12 cellular contexts compared by ENCODE assay signal in genomic region chr22:39967996-39968968, GRCh38. TPM values are rescaled to one million over a fixed set of nuclear protein-coding genes. Genes with fewer than 3 reads are reported as not detected.
DNase-seq lines count a peak whose midpoint lies in the region; ATAC-seq and TF ChIP-seq lines count a peak whose summit lies in the region.
"Had no signal": no experiment of that assay in that cellular context is flagged by ENCODE, and none has a peak within 500 bp of the region (broad histone marks: within the 10 kb centered on the region; RNA-seq: fewer than 3 reads in every experiment).

No MANE protein-coding gene starts in this region.

- peak overlapping the region; percentile 33 for H2AFZ ChIP-seq in IMR-90 (replicated peaks; ENCODE audit: low read length, poor library complexity)

- no peak overlapping the region for H3K23ac ChIP-seq in IMR-90 (ENCODE audit: low read depth, low read length)

- H3K4me1 ChIP-seq in IMR-90 (ENCODE audit: control insufficient read depth, insufficient read depth, low read length) (no peaks in the 10 kb centered on the region), left ventricle myocardium inferior (peaks cover 22% of the 10 kb centered on the region), gastrocnemius medialis (peaks cover 0 to 7% of the 10 kb centered on the region in 2 donors), tibial artery (peaks cover 0 to 11% (median 0%) of the 10 kb centered on the region in 4 donors)
- H3K4me1 ChIP-seq: lower lobe of right lung had no signal

- H3K18ac ChIP-seq in IMR-90 (ENCODE audit: low read depth, low read length), result no peak overlapping the region

- BruUV-seq in IMR-90 (replicated peaks; lab: Mats Ljungman, UMichigan), result no TSS peak

- in situ Hi-C loops in IMR-90 (cut with MboI; ENCODE audit: low sequenced_read_pairs) (no loop called here), astrocyte of the spinal cord (cut with HindIII; ENCODE audit: low sequenced_read_pairs) (no loop called here), gastrocnemius medialis (cut with MboI; ENCODE audit: low sequenced_read_pairs in 4 of 4) (no loop called here)

- no peaks in the 10 kb centered on the region for H3K36me3 ChIP-seq in IMR-90 (ENCODE audit: control insufficient read depth, insufficient read depth, low read length)
- H3K36me3 ChIP-seq in left ventricle myocardium inferior, result no peaks in the 10 kb centered on the region
- no peaks in the 10 kb centered on the region for H3K36me3 ChIP-seq in gastrocnemius medialis
- no peaks in the 10 kb centered on the region for H3K36me3 ChIP-seq in tibial artery
- H3K36me3 ChIP-seq: lower lobe of right lung had no signal

- 34% methylated on average over 9 of the region's 20 CpGs; no CpG with 5 or more reads in 1 of the 2 experiments for WGBS in IMR-90 (ENCODE audit: extremely low coverage in 2 of 2, insufficient read length in 1 of 2), 2 experiments

- no peak overlapping the region for H2BK20ac ChIP-seq in IMR-90 (ENCODE audit: low read depth, low read length)

- H2BK15ac ChIP-seq in IMR-90 (ENCODE audit: low read depth, low read length), result no peak overlapping the region

- TF ChIP-seq CTCF in IMR-90 (conservative IDR thresholded peaks at IDR 0.05; ENCODE audit: low read depth, low read length), result no peak
- no peak for TF ChIP-seq CTCF in astrocyte of the spinal cord (IDR thresholded peaks at IDR 0.05; ENCODE audit: low read depth, low read length)
- TF ChIP-seq CTCF in left ventricle myocardium inferior (IDR thresholded peaks at IDR 0.05; ENCODE audit: borderline replicate concordance), result no peak
- TF ChIP-seq CTCF in gastrocnemius medialis (IDR thresholded peaks at IDR 0.05 in 4 of 5, conservative IDR thresholded peaks at IDR 0.05 in 1 of 5), result no peak
- TF ChIP-seq CTCF in tibial artery (IDR thresholded peaks at IDR 0.05), result no peak

- H3K27ac ChIP-seq in IMR-90 (ENCODE audit: insufficient read depth, low read length), result no peak overlapping the region
- peak overlapping the region; percentile 57 for H3K27ac ChIP-seq in left ventricle myocardium inferior (replicated peaks)
- H3K27ac ChIP-seq in gastrocnemius medialis, result peak overlapping the region in 2 of 4 donors; percentile 37 to 43
- H3K27ac ChIP-seq in tibial artery, result no peak overlapping the region
- H3K27ac ChIP-seq: lower lobe of right lung, SK-N-MC had no signal

- no peak overlapping the region for H4K8ac ChIP-seq in IMR-90 (ENCODE audit: low read depth in 2 of 2, low read length in 2 of 2)

- no peak for TF ChIP-seq RAD21 in IMR-90 (IDR thresholded peaks at IDR 0.05; ENCODE audit: low read length)

- H3K27me3 ChIP-seq in IMR-90 (ENCODE audit: control insufficient read depth, insufficient read depth, low read length), result peaks cover 30% of the 10 kb centered on the region
- H3K27me3 ChIP-seq in left ventricle myocardium inferior (ENCODE audit: low read depth), result peaks cover 13% of the 10 kb centered on the region
- H3K27me3 ChIP-seq in gastrocnemius medialis, result peaks cover 8 to 15% (median 12%) of the 10 kb centered on the region in 3 donors
- H3K27me3 ChIP-seq in tibial artery, result peaks cover 0 to 60% of the 10 kb centered on the region in 2 donors

- POLR2A ChIA-PET in IMR-90 (lab: Charles Lee; ENCODE audit: unreplicated experiment), result no interaction called here

- H4K91ac ChIP-seq in IMR-90 (ENCODE audit: insufficient read depth, low read depth, low read length), result no peak overlapping the region

- intact Hi-C loops in IMR-90 (cut with micrococcal nuclease), result no loop called here
- intact Hi-C loops in left ventricle myocardium inferior (cut with micrococcal nuclease), result no loop called here
- intact Hi-C loops in gastrocnemius medialis (cut with DNase I; ENCODE audit: low total_unique reads), result no loop called here
- intact Hi-C loops in tibial artery (cut with DNase I; ENCODE audit: low total_unique reads), result no loop called here

- H3K14ac ChIP-seq in IMR-90 (replicated peaks; ENCODE audit: low read depth, low read length), result no peak overlapping the region

- no peak overlapping the region for H4K5ac ChIP-seq in IMR-90 (ENCODE audit: low read depth, low read length)

- peak overlapping the region; percentile 45 for H2AK9ac ChIP-seq in IMR-90 (replicated peaks; ENCODE audit: low read depth, low read length, poor library complexity)

- no peaks in the 10 kb centered on the region for H3K79me1 ChIP-seq in IMR-90 (ENCODE audit: low read depth in 1 of 2, low read length in 2 of 2)

- dilution Hi-C loops in IMR-90 (cut with HindIII; ENCODE audit: low sequenced_read_pairs, unreplicated experiment), result no loop called here

- H3K9me1 ChIP-seq in IMR-90 (ENCODE audit: insufficient read depth, low read length), result no peaks in the 10 kb centered on the region

- no peaks in the 10 kb centered on the region for H3K9me3 ChIP-seq in IMR-90 (ENCODE audit: control insufficient read depth, insufficient read depth, low read length)
- no peaks in the 10 kb centered on the region for H3K9me3 ChIP-seq in left ventricle myocardium inferior (replicated peaks)
- H3K9me3 ChIP-seq in gastrocnemius medialis, result no peaks in the 10 kb centered on the region
- no peaks in the 10 kb centered on the region for H3K9me3 ChIP-seq in tibial artery
- H3K9me3 ChIP-seq: lower lobe of right lung had no signal

- H3K56ac ChIP-seq in IMR-90 (ENCODE audit: extremely low read depth, insufficient read depth, low read length), result no peak overlapping the region

- H2BK5ac ChIP-seq in IMR-90 (ENCODE audit: low read depth, low read length, poor library complexity, severe bottlenecking), result no peak overlapping the region

- CTCF ChIA-PET in IMR-90 (lab: Yijun Ruan, JAX), result no interaction called here

- ATAC-seq in IMR-90 (ENCODE audit: low read depth) (no peak), gastrocnemius medialis (peak; percentile 68 to 87), GM18858 (IDR thresholded peaks at IDR 0.05; ENCODE audit: unreplicated experiment) (no peak)
- ATAC-seq: lower lobe of right lung had no signal

- no peak overlapping the region for H2BK120ac ChIP-seq in IMR-90 (ENCODE audit: low read depth, low read length)

- H3K9ac ChIP-seq in IMR-90 (ENCODE audit: low read depth, low read length), result no peak overlapping the region

- H4K20me1 ChIP-seq in IMR-90 (ENCODE audit: insufficient read depth, low read length), result no peaks in the 10 kb centered on the region

- no peak overlapping the region for H2AK5ac ChIP-seq in IMR-90 (ENCODE audit: low read depth, low read length)

- no peak for TF ChIP-seq POLR2A in IMR-90 (IDR thresholded peaks at IDR 0.05; ENCODE audit: low read depth, low read length)
- TF ChIP-seq POLR2A in gastrocnemius medialis (IDR thresholded peaks at IDR 0.05), result no peak

- no peak for DNase-seq in IMR-90
- peak; percentile 13 for DNase-seq in astrocyte of the spinal cord (ENCODE audit: low read depth, low spot score)
- DNase-seq in left ventricle myocardium inferior, result peak; percentile 37
- peak in 1 of 2 donors; percentile 14 for DNase-seq in gastrocnemius medialis
- no peak for DNase-seq in stimulated activated CD4-positive, alpha-beta T cell treated with anti-CD3 and anti-CD28 coated beads, Interleukin-2, amount 100 ng/mL, for 24 hours
- no peak for DNase-seq in tibial artery
- no peak for DNase-seq in SW480 (ENCODE audit: low spot score)
- DNase-seq: activated effector memory CD4-positive, alpha-beta T cell treated with anti-CD3 and anti-CD28 coated beads, Interleukin-2, amount 50 U/mL, for 16 hours; DND-41; lower lobe of right lung had no signal

- H3K4me3 ChIP-seq in IMR-90 (ENCODE audit: insufficient read depth, low read depth, low read length) (no peak overlapping the region), astrocyte of the spinal cord (ENCODE audit: low read depth, low read length) (no peak overlapping the region), left ventricle myocardium inferior (no peak overlapping the region), gastrocnemius medialis (no peak overlapping the region), tibial artery (no peak overlapping the region)
- H3K4me3 ChIP-seq: lower lobe of right lung, SK-N-MC had no signal

- H3K4ac ChIP-seq in IMR-90 (ENCODE audit: low read depth, low read length), result no peak overlapping the region

- H3K4me2 ChIP-seq in IMR-90 (ENCODE audit: low read depth, low read length), result no peak overlapping the region

TF ChIP-seq in IMR-90, 13 proteins besides CTCF, POLR2A, EP300 and RAD21:
- TF ChIP-seq NFE2L2 (IDR thresholded peaks at IDR 0.05; ENCODE audit: low read depth, low read length) (no peak), MAFK (IDR thresholded peaks at IDR 0.05; ENCODE audit: low read depth, low read length) (no peak), CHD1 (IDR thresholded peaks at IDR 0.05; ENCODE audit: low read depth, low read length) (no peak)

RNA-seq across cellular contexts. Expression of gene TMA7B, which starts 8.1 kb away (rescaled TPM):
- total RNA-seq in IMR-90 (2012; rRNA removed) (not detected in 2 replicates), left ventricle myocardium inferior (not detected), gastrocnemius medialis (not detected)
- not detected in 2 replicates for polyA plus RNA-seq in IMR-90 (2012; rRNA removed)
- polyA plus RNA-seq in IMR-90 (2012; cell fraction: cytosol; rRNA removed), result not detected in 2 replicates
- polyA plus RNA-seq in IMR-90 (2012; cell fraction: nucleus; rRNA removed; ENCODE audit: low replicate concordance), result 0.09 TPM in 1 of 2 replicates, not detected in the other

RNA-seq across cellular contexts. Expression of gene FAM83F, which starts 26.5 kb away (rescaled TPM):
- total RNA-seq in IMR-90 (2012; rRNA removed), result not detected in 2 replicates
- polyA plus RNA-seq in IMR-90 (2012; rRNA removed), result not detected in 2 replicates
- polyA plus RNA-seq in IMR-90 (2012; cell fraction: cytosol; rRNA removed), result not detected in 2 replicates
- under 0.01 TPM in 1 of 2 replicates, not detected in the other for polyA plus RNA-seq in IMR-90 (2012; cell fraction: nucleus; rRNA removed; ENCODE audit: low replicate concordance)
- total RNA-seq in left ventricle myocardium inferior, result 4.4 TPM
- total RNA-seq in gastrocnemius medialis, result under 1 TPM in 3 of 4 donors, not detected in 1; 0.02 to 0.15 (median 0.07) TPM

Comparison
In these comparisons a context has a peak if more than half of its experiments do, and no peak if none do; other contexts are left out.
1. ATAC-seq: peak in gastrocnemius medialis (2 of 2); none in IMR-90 (single experiment) and GM18858 (single experiment).
2. DNase-seq: peak in astrocyte of the spinal cord (single experiment) and left ventricle myocardium inferior (single experiment); none in IMR-90 (single experiment), stimulated activated CD4-positive, alpha-beta T cell treated with anti-CD3 and anti-CD28 coated beads, Interleukin-2, amount 100 ng/mL, for 24 hours (0 of 2), tibial artery (0 of 2) and SW480 (single experiment).